ENCODE assay signal across 30 cellular contexts in genomic region chr9:86809968-86810367, GRCh38.
"Had no signal": no experiment of that assay in that cellular context is flagged by ENCODE, and none has a peak within 500 bp of the region (broad histone marks: within the 10 kb centered on the region; RNA-seq: fewer than 3 reads in every experiment).

No MANE protein-coding gene starts in this region.

- H3K27me3 ChIP-seq: colonic mucosa, neutrophil, right lobe of liver, suprapubic skin, transverse colon, vagina had no signal

- H3K36me3 Mint-ChIP-seq: memory B cell; mesothelial cell of epicardium; naive B cell; natural killer cell treated with Interleukin-12 subunit alpha and Interleukin-12 subunit beta and Interleukin-15 and Interleukin-18, amount 100 ng/mL, for 72 hours had no signal

- H3K4me3 Mint-ChIP-seq: dendritic cell treated with granulocyte-macrophage colony-stimulating factor and Interleukin-4, amounts not matched to agents 40 ng/mL and 50 ng/mL, for 4 days; endodermal cell; memory B cell; mesothelial cell of epicardium; naive B cell; natural killer cell treated with Interleukin-12 subunit alpha and Interleukin-12 subunit beta and Interleukin-15 and Interleukin-18, amount 100 ng/mL, for 72 hours; stimulated activated naive CD8-positive, alpha-beta T cell treated with anti-CD3 and anti-CD28 coated beads, Interleukin-15, amount 100 ng/mL, for 72 hours had no signal

- H3K9ac ChIP-seq: parathyroid adenoma had no signal

- H3K4me3 ChIP-seq: colonic mucosa, gastrocnemius medialis, lung, mucosa of descending colon, right lobe of liver, suprapubic skin, transverse colon, vagina had no signal

- H2AFZ ChIP-seq: parathyroid adenoma had no signal

- H3K27me3 Mint-ChIP-seq: naive B cell had no signal

- H3K9me3 ChIP-seq: colonic mucosa, gastrocnemius medialis, mucosa of descending colon, neutrophil, right lobe of liver, suprapubic skin, transverse colon, vagina had no signal

- H3K79me2 ChIP-seq: parathyroid adenoma had no signal

- DNase-seq: colonic mucosa; effector CD8-positive, alpha-beta T cell; endodermal cell; foreskin fibroblast; gastrocnemius medialis; kidney; left colon; left ventricle myocardium superior; mucosa of descending colon; naive B cell; right lobe of liver; small intestine; stimulated activated CD4-positive, alpha-beta T cell treated with anti-CD3 and anti-CD28 coated beads, Interleukin-15, amount 100 ng/mL, for 24 hours; stimulated activated CD4-positive, alpha-beta T cell treated with anti-CD3 and anti-CD28 coated beads, Interleukin-4, amount 100 ng/mL, for 1 hour; stimulated activated CD8-positive, alpha-beta memory T cell treated with anti-CD3 and anti-CD28 coated beads, Interleukin-4, amount 100 ng/mL, for 48 hours; stimulated activated naive CD4-positive, alpha-beta T cell; stimulated activated naive CD8-positive, alpha-beta T cell treated with anti-CD3 and anti-CD28 coated beads, Interleukin-15, amount 100 ng/mL, for 72 hours; transverse colon had no signal

- ATAC-seq: esophagus mucosa; gastrocnemius medialis; left colon; left ventricle myocardium superior; mucosa of descending colon; natural killer cell treated with Interleukin-12 subunit alpha and Interleukin-12 subunit beta and Interleukin-15 and Interleukin-18, amount 100 ng/mL, for 72 hours; right lobe of liver; stimulated activated naive CD8-positive, alpha-beta T cell treated with anti-CD3 and anti-CD28 coated beads, Interleukin-15, amount 100 ng/mL, for 72 hours had no signal

- H3K27ac Mint-ChIP-seq: dendritic cell treated with granulocyte-macrophage colony-stimulating factor and Interleukin-4, amounts not matched to agents 40 ng/mL and 50 ng/mL, for 4 days; endodermal cell; memory B cell; mesothelial cell of epicardium; natural killer cell treated with Interleukin-12 subunit alpha and Interleukin-12 subunit beta and Interleukin-15 and Interleukin-18, amount 100 ng/mL, for 72 hours; progenitor cell of endocrine pancreas; stimulated activated naive CD8-positive, alpha-beta T cell treated with anti-CD3 and anti-CD28 coated beads, Interleukin-15, amount 100 ng/mL, for 72 hours had no signal

- H3K9me3 Mint-ChIP-seq: dendritic cell treated with granulocyte-macrophage colony-stimulating factor and Interleukin-4, amounts not matched to agents 40 ng/mL and 50 ng/mL, for 4 days; endodermal cell; mesothelial cell of epicardium; natural killer cell treated with Interleukin-12 subunit alpha and Interleukin-12 subunit beta and Interleukin-15 and Interleukin-18, amount 100 ng/mL, for 72 hours; stimulated activated naive CD8-positive, alpha-beta T cell treated with anti-CD3 and anti-CD28 coated beads, Interleukin-15, amount 100 ng/mL, for 72 hours had no signal

- H3K27ac ChIP-seq: colonic mucosa, epithelial cell of prostate, gastrocnemius medialis, neutrophil, parathyroid adenoma, right lobe of liver, suprapubic skin, transverse colon, vagina had no signal

- H3K4me1 ChIP-seq: colonic mucosa, gastrocnemius medialis, parathyroid adenoma, right lobe of liver, suprapubic skin, vagina had no signal

- H3K4me1 Mint-ChIP-seq: endodermal cell; memory B cell; mesothelial cell of epicardium; naive B cell; stimulated activated naive CD8-positive, alpha-beta T cell treated with anti-CD3 and anti-CD28 coated beads, Interleukin-15, amount 100 ng/mL, for 72 hours had no signal

- H3K36me3 ChIP-seq: colonic mucosa, gastrocnemius medialis, neutrophil, right lobe of liver, suprapubic skin, transverse colon, vagina had no signal
